ENCODE assay signal across 25 cellular contexts in genomic region chr2:198534756-198535155, GRCh38.
"Had no signal": no experiment of that assay in that cellular context is flagged by ENCODE, and none has a peak within 500 bp of the region (broad histone marks: within the 10 kb centered on the region; RNA-seq: fewer than 3 reads in every experiment).

No MANE protein-coding gene starts in this region.

- DNase-seq: stimulated activated CD4-positive, alpha-beta T cell treated with anti-CD3 and anti-CD28 coated beads, Interleukin-2, amount 100 ng/mL, for 48 hours; stimulated activated CD4-positive, alpha-beta T cell treated with anti-CD3 and anti-CD28 coated beads, Interleukin-4, amount 100 ng/mL, for 1 hour; stimulated activated CD4-positive, alpha-beta T cell treated with anti-CD3 and anti-CD28 coated beads, Interleukin-4, amount 100 ng/mL, for 24 hours; stimulated activated CD4-positive, alpha-beta T cell treated with anti-CD3 and anti-CD28 coated beads, Interleukin-4, amount 100 ng/mL, for 4 hours; stimulated activated CD8-positive, alpha-beta memory T cell treated with anti-CD3 and anti-CD28 coated beads, Interleukin-4, amount 100 ng/mL, for 48 hours; stimulated activated naive B cell treated with anti-CD40 and anti-IgM and Interleukin-4, amounts not matched to agents 10 μg/mL and 1 μg/mL and 100 μg/mL, for 72 hours; stimulated activated naive CD4-positive, alpha-beta T cell; stimulated activated naive CD4-positive, alpha-beta T cell treated with Interleukin-2 at 50 U/mL for 16 hours; stimulated activated naive CD8-positive, alpha-beta T cell treated with anti-CD3 and anti-CD28 coated beads, Interleukin-15, amount 100 ng/mL, for 72 hours; stimulated activated naive CD8-positive, alpha-beta T cell treated with anti-CD3 and anti-CD28 coated beads, Interleukin-15, Interleukin-2, amounts not matched to agents 100 U/mL and 50 U/mL, for 24 hours; stomach; substantia nigra; testis; thyroid gland; tibial artery; transverse colon; upper lobe of left lung; upper lobe of right lung; uterus had no signal

- H3K4me1 ChIP-seq: stomach, suprapubic skin, testis, thyroid gland, tibial artery, tibial nerve, transverse colon, upper lobe of left lung, upper lobe of right lung, uterus, vagina had no signal

- H3K27ac ChIP-seq: stomach, suprapubic skin, testis, thoracic aorta, thyroid gland, tibial artery, tibial nerve, transverse colon, upper lobe of left lung, upper lobe of right lung, uterus, vagina had no signal

- H3K4me3 ChIP-seq: stomach, suprapubic skin, testis, thoracic aorta, thyroid gland, tibial artery, tibial nerve, transverse colon, upper lobe of left lung, upper lobe of right lung, uterus, vagina had no signal

- H3K27me3 ChIP-seq: stomach, suprapubic skin, testis, thyroid gland, tibial artery, tibial nerve, transverse colon, upper lobe of left lung, upper lobe of right lung, uterus, vagina had no signal

- H3K9me3 ChIP-seq: stomach, suprapubic skin, testis, thoracic aorta, thyroid gland, tibial nerve, transverse colon, upper lobe of left lung, upper lobe of right lung, uterus, vagina had no signal

- H3K36me3 ChIP-seq: stomach, suprapubic skin, thoracic aorta, thyroid gland, tibial artery, tibial nerve, transverse colon, upper lobe of left lung, upper lobe of right lung, uterus, vagina had no signal

- ATAC-seq: stimulated activated effector memory CD8-positive, alpha-beta T cell treated with anti-CD3 and anti-CD28 coated beads, Interleukin-12 subunit alpha, Interleukin-12 subunit beta, amount 100 ng/mL, for 72 hours; stimulated activated memory B cell treated with anti-CD40 and anti-IgM and Interleukin-4, amounts not matched to agents 10 μg/mL and 1 μg/mL and 100 μg/mL, for 72 hours; stimulated activated naive B cell treated with anti-CD40 and anti-IgM and Interleukin-4, amounts not matched to agents 10 μg/mL and 1 μg/mL and 100 μg/mL, for 72 hours; stimulated activated naive CD8-positive, alpha-beta T cell treated with anti-CD3 and anti-CD28 coated beads, Interleukin-15, amount 100 ng/mL, for 72 hours; stimulated activated naive CD8-positive, alpha-beta T cell treated with anti-CD3 and anti-CD28 coated beads, Interleukin-15, Interleukin-2, amounts not matched to agents 100 U/mL and 50 U/mL, for 24 hours; upper lobe of right lung had no signal
